In genomic region chr7:116956515-116956804, GRCh38 we compare ENCODE assay signal across 15 cellular contexts. TPM values are rescaled to one million over a fixed set of nuclear protein-coding genes. Genes with fewer than 3 reads are reported as not detected.
A peak's percentile ranks its signal among the peaks of the same experiment; 100 is the strongest.
DNase-seq lines count a peak whose midpoint lies in the region; ATAC-seq, FAIRE-seq and TF ChIP-seq lines count a peak whose summit lies in the region.
"Had no signal": no experiment of that assay in that cellular context is flagged by ENCODE, and none has a peak within 500 bp of the region (broad histone marks: within the 10 kb centered on the region; RNA-seq: fewer than 3 reads in every experiment).

No MANE protein-coding gene starts in this region.

- H3K27ac ChIP-seq in GM12878 (ENCODE audit: control insufficient read depth, insufficient read depth): peak overlapping the region; percentile 98
- peak overlapping the region; percentile 99 for H3K27ac ChIP-seq in muscle layer of colon (ENCODE audit: low read depth, low read length)
- H3K27ac ChIP-seq in transverse colon: peak overlapping the region; percentile 32 to 100 (median 99)

- H3K4me1 ChIP-seq in GM12878 (ENCODE audit: control insufficient read depth, insufficient read depth, low read length) (peaks cover 27% of the 10 kb centered on the region), muscle layer of colon (ENCODE audit: insufficient read depth, low read length) (peaks cover 33% of the 10 kb centered on the region), transverse colon (peaks cover 5 to 34% (median 22%) of the 10 kb centered on the region in 4 donors)

- DNase-seq in activated CD8-positive, alpha-beta memory T cell treated with anti-CD3 and anti-CD28 coated beads, Interleukin-2, amount 10 ng/mL, durations not matched to agents 7 days and 5 days: no peak
- no peak for DNase-seq in activated CD8-positive, alpha-beta memory T cell treated with anti-CD3 and anti-CD28 coated beads, Interleukin-2, amount 50 U/mL, for 48 hours
- DNase-seq in GM12878 (ENCODE audit: low read depth, low spot score) (no peak), transverse colon (no peak), NCI-H1048 (lab: John Stamatoyannopoulos, UW) (no peak)
- no peak for DNase-seq in stimulated activated CD4-positive, alpha-beta T cell treated with anti-CD3 and anti-CD28 coated beads, Interleukin-1b, Interleukin-23, amount 100 ng/mL, for 48 hours
- DNase-seq in activated naive CD4-positive, alpha-beta T cell treated with anti-CD3 and anti-CD28 coated beads for 36 hours: no peak
- DNase-seq: activated T-cell treated with anti-CD3 and anti-CD28 coated beads, Interleukin-2, amount 50 U/mL, for 1 hour; NCI-H1436 treated with DMSO at 0.1 percent for 48 hours; NCI-H69 had no signal

- H3K27me3 ChIP-seq in GM12878 (replicated peaks in 1 of 2; ENCODE audit: control insufficient read depth in 2 of 2, insufficient read depth in 2 of 2, low read length in 1 of 2) (no peaks in the 10 kb centered on the region), muscle layer of colon (ENCODE audit: control insufficient read depth in 1 of 2, insufficient read depth in 2 of 2, low read length in 2 of 2) (no peaks in the 10 kb centered on the region), transverse colon (no peaks in the 10 kb centered on the region)

- H3K9ac ChIP-seq in GM12878 (ENCODE audit: control insufficient read depth, insufficient read depth, low read length) (peak overlapping the region; percentile 98), muscle layer of colon (ENCODE audit: low read length) (no peak overlapping the region)

- H3K4me1 Mint-ChIP-seq in activated CD8-positive, alpha-beta memory T cell treated with anti-CD3 and anti-CD28 coated beads, Interleukin-2, amount 10 ng/mL, durations not matched to agents 7 days and 5 days: peaks cover 42% of the 10 kb centered on the region
- H3K4me1 Mint-ChIP-seq in activated naive CD4-positive, alpha-beta T cell treated with anti-CD3 and anti-CD28 coated beads for 36 hours (ENCODE audit: low read depth): peaks cover 21% of the 10 kb centered on the region

- H3K4me3 Mint-ChIP-seq in activated CD8-positive, alpha-beta memory T cell treated with anti-CD3 and anti-CD28 coated beads, Interleukin-2, amount 10 ng/mL, durations not matched to agents 7 days and 5 days: no peak overlapping the region
- no peak overlapping the region for H3K4me3 Mint-ChIP-seq in activated naive CD4-positive, alpha-beta T cell treated with anti-CD3 and anti-CD28 coated beads for 36 hours

- no TSS peak for BruUV-seq in GM12878 (replicated peaks; lab: Mats Ljungman, UMichigan)

- no peak overlapping the region; the same call in 1 of the 2 replicates for H2AFZ ChIP-seq in GM12878 (ENCODE audit: control insufficient read depth, low read depth, low read length)

- H3K9me3 ChIP-seq in GM12878 (replicated peaks; ENCODE audit: control insufficient read depth, insufficient read depth, low read length): no peaks in the 10 kb centered on the region
- no peaks in the 10 kb centered on the region for H3K9me3 ChIP-seq in muscle layer of colon (ENCODE audit: low read length)
- no peaks in the 10 kb centered on the region for H3K9me3 ChIP-seq in transverse colon

- no peaks in the 10 kb centered on the region for H4K20me1 ChIP-seq in GM12878 (ENCODE audit: control insufficient read depth, insufficient read depth)

- CTCF ChIA-PET in activated CD8-positive, alpha-beta memory T cell treated with anti-CD3 and anti-CD28 coated beads, Interleukin-2, amount 10 ng/mL, durations not matched to agents 7 days and 5 days (lab: Charles Lee): interaction anchor here (0.8 to 1.4 kb wide), 3 partner anchors 26 to 162 kb away, joined by 3 to 4 read pairs (median 4); no protein-coding TSS in a partner anchor
- CTCF ChIA-PET in GM12878 (lab: Yijun Ruan, JAX): interaction anchor here (0.7 to 4.7 kb wide), 11 partner anchors 13 to 170 kb away, joined by 3 to 70 read pairs (median 6); no protein-coding TSS in a partner anchor
- CTCF ChIA-PET in activated naive CD4-positive, alpha-beta T cell treated with anti-CD3 and anti-CD28 coated beads for 36 hours (lab: Charles Lee): interaction anchor here (0.5 to 0.9 kb wide), 4 partner anchors 22 to 714 kb away, joined by 3 to 4 read pairs (median 3); no protein-coding TSS in a partner anchor

- no peaks in the 10 kb centered on the region for H3K27me3 Mint-ChIP-seq in activated CD8-positive, alpha-beta memory T cell treated with anti-CD3 and anti-CD28 coated beads, Interleukin-2, amount 10 ng/mL, durations not matched to agents 7 days and 5 days
- no peaks in the 10 kb centered on the region for H3K27me3 Mint-ChIP-seq in activated naive CD4-positive, alpha-beta T cell treated with anti-CD3 and anti-CD28 coated beads for 36 hours (ENCODE audit: low read depth)

- TF ChIP-seq EP300 in GM12878 (IDR thresholded peaks at IDR 0.05; ENCODE audit: borderline replicate concordance in 1 of 2, control insufficient read depth in 1 of 2, low read depth in 2 of 2, low read length in 2 of 2) (no peak), transverse colon (IDR thresholded peaks at IDR 0.05; ENCODE audit: low read depth) (no peak)

- ATAC-seq in activated CD8-positive, alpha-beta memory T cell treated with anti-CD3 and anti-CD28 coated beads, Interleukin-2, amount 10 ng/mL, durations not matched to agents 7 days and 5 days: no peak
- no peak; the same call in 2 of the 3 replicates for ATAC-seq in GM12878
- ATAC-seq: Panc1 had no signal

- no peak for TF ChIP-seq POLR2A in GM12878 (IDR thresholded peaks at IDR 0.05; ENCODE audit: low read depth, low read length)
- no peak for TF ChIP-seq POLR2A in transverse colon (IDR thresholded peaks at IDR 0.05)

- peak overlapping the region; percentile 83 for H3K4me2 ChIP-seq in GM12878 (ENCODE audit: control insufficient read depth, insufficient read depth)

- H3K36me3 Mint-ChIP-seq in activated CD8-positive, alpha-beta memory T cell treated with anti-CD3 and anti-CD28 coated beads, Interleukin-2, amount 10 ng/mL, durations not matched to agents 7 days and 5 days: peaks cover 3% of the 10 kb centered on the region
- H3K36me3 Mint-ChIP-seq in activated naive CD4-positive, alpha-beta T cell treated with anti-CD3 and anti-CD28 coated beads for 36 hours (ENCODE audit: low read depth): no peaks in the 10 kb centered on the region

- no peak for TF ChIP-seq CTCF in GM12878 (IDR thresholded peaks at IDR 0.05 in 2 of 3, conservative IDR thresholded peaks at IDR 0.05 in 1 of 3; ENCODE audit: control insufficient read depth in 2 of 3, extremely low read depth in 1 of 3, insufficient read depth in 1 of 3, low read depth in 3 of 3, low read length in 3 of 3)
- TF ChIP-seq CTCF in transverse colon (IDR thresholded peaks at IDR 0.05): no peak

- intact Hi-C loops in GM12878 (cut with micrococcal nuclease; ENCODE audit: unreplicated experiment): loop anchor here (2.0 kb wide), 1 partner anchor 54 kb away; no protein-coding TSS in a partner anchor
- intact Hi-C loops in transverse colon (cut with DNase I; ENCODE audit: low total_unique reads): no loop called here
- intact Hi-C loops in activated naive CD4-positive, alpha-beta T cell treated with anti-CD3 and anti-CD28 coated beads for 36 hours (cut with micrococcal nuclease): loop anchor here (10.0 kb wide), 1 partner anchor 742 kb away; the partner anchor contains the start of gene TES

- POLR2A ChIA-PET in GM12878 (lab: Charles Lee): interaction anchor here (0.6 to 1.6 kb wide), 8 partner anchors 14 to 411 kb away, joined by 3 to 49 read pairs (median 4); no protein-coding TSS in a partner anchor

- in situ Hi-C loops in GM12878 (cut with MboI): no loop called here
- in situ Hi-C loops in transverse colon (cut with MboI; ENCODE audit: low pct_ligation_motif_present in 1 of 4, low pct_unique_long_range_greater_than_20kb in 1 of 4, low sequenced_read_pairs in 3 of 4): loop anchor here in 1 of 4 donors (25.0 kb wide), 1 partner anchor 1231 kb away; the partner anchor contains the start of gene LSM8

- H3K79me2 ChIP-seq in GM12878 (ENCODE audit: control insufficient read depth, insufficient read depth, low read length): peaks cover 81% of the 10 kb centered on the region

- SMC1A ChIA-PET in GM12878 (lab: Charles Lee; ENCODE audit: uncharacterized antibody, unreplicated experiment): interaction anchor here (0.6 to 4.9 kb wide), 18 partner anchors 10 to 391 kb away, joined by 3 to 64 read pairs (median 6); no protein-coding TSS in a partner anchor

- no peak for TF ChIP-seq RAD21 in GM12878 (IDR thresholded peaks at IDR 0.05; ENCODE audit: insufficient read depth, low read depth, low read length)

- peak overlapping the region; percentile 57 for H3K4me3 ChIP-seq in GM12878
- H3K4me3 ChIP-seq in muscle layer of colon (ENCODE audit: low read depth in 1 of 2, low read length in 2 of 2): peak overlapping the region in 1 of 2 donors; percentile 9
- H3K4me3 ChIP-seq in transverse colon: no peak overlapping the region

- FAIRE-seq in GM12878 (lab: Jason Lieb, UNC): no peak
- FAIRE-seq: A204.1, G401.6, H1 had no signal

- no peaks in the 10 kb centered on the region for H3K9me3 Mint-ChIP-seq in activated CD8-positive, alpha-beta memory T cell treated with anti-CD3 and anti-CD28 coated beads, Interleukin-2, amount 10 ng/mL, durations not matched to agents 7 days and 5 days (ENCODE audit: low read depth)
- H3K9me3 Mint-ChIP-seq in activated naive CD4-positive, alpha-beta T cell treated with anti-CD3 and anti-CD28 coated beads for 36 hours: peaks cover 1% of the 10 kb centered on the region

- RAD21 ChIA-PET in GM12878 (lab: Charles Lee; ENCODE audit: unreplicated experiment): interaction anchor here (0.6 to 4.3 kb wide), 14 partner anchors 11 to 171 kb away, joined by 3 to 22 read pairs (median 6); no protein-coding TSS in a partner anchor

- H3K27ac Mint-ChIP-seq in activated CD8-positive, alpha-beta memory T cell treated with anti-CD3 and anti-CD28 coated beads, Interleukin-2, amount 10 ng/mL, durations not matched to agents 7 days and 5 days: peak overlapping the region; percentile 4
- H3K27ac Mint-ChIP-seq in activated naive CD4-positive, alpha-beta T cell treated with anti-CD3 and anti-CD28 coated beads for 36 hours: no peak overlapping the region

- 4% methylated on average over 1 of the region's 1 CpG for whole genome bisulfite sequencing in GM12878 (ENCODE audit: insufficient coverage, insufficient replicate concordance, low lambda C conversion rate, missing lambda C conversion rate)
- 66 to 78% methylated on average over 1 of the region's 1 CpG for WGBS in transverse colon (ENCODE audit: low coverage in 1 of 2), 2 donors

- no peaks in the 10 kb centered on the region for H3K36me3 ChIP-seq in GM12878 (ENCODE audit: control insufficient read depth in 2 of 2, insufficient read depth in 2 of 2, low read length in 1 of 2)
- H3K36me3 ChIP-seq in muscle layer of colon (ENCODE audit: insufficient read depth, low read length): no peaks in the 10 kb centered on the region
- H3K36me3 ChIP-seq in transverse colon: no peaks in the 10 kb centered on the region

RNA-seq across cellular contexts. Expression of gene ST7, which starts 3.2 kb away (rescaled TPM):
- total RNA-seq in activated CD8-positive, alpha-beta memory T cell treated with anti-CD3 and anti-CD28 coated beads, Interleukin-2, amount 10 ng/mL, durations not matched to agents 7 days and 5 days: 10 to 100 TPM in 1 of 2 experiments, 1 to 10 TPM in 1; 7.2 to 12.8 TPM
- total RNA-seq in GM12878 (2013; cell fraction: nucleolus; rRNA removed): 157 and 175 TPM in 2 replicates
- total RNA-seq in GM12878 (2014; rRNA removed): 62.1 and 74.9 TPM in 2 replicates
- 27.5 and 27.7 TPM in 2 replicates for total RNA-seq in GM12878 (2014; rRNA removed; fragmentation: Illumina TruSeq; extraction: Trizol)
- 46.0 and 46.9 TPM in 2 replicates for total RNA-seq in GM12878 (2021)
- polyA plus RNA-seq in GM12878 (2011; ENCODE audit: low read depth): 34.6 TPM
- 66.9 and 76.2 TPM in 2 replicates for polyA plus RNA-seq in GM12878 (2011; rRNA removed)
- 43.6 and 50.4 TPM in 2 replicates for polyA plus RNA-seq in GM12878 (2011; cell fraction: cytosol; rRNA removed)
- 43.1 and 57.6 TPM in 2 replicates for polyA plus RNA-seq in GM12878 (2011; cell fraction: nucleus; rRNA removed)
- polyA plus RNA-seq in GM12878 (2012): 36.7 and 47.4 TPM in 2 replicates
- polyA plus RNA-seq in GM12878 (2014; fragmentation: Illumina TruSeq; extraction: Trizol): 76.4 and 90.7 TPM in 2 replicates
- 10 to 100 TPM; 49.9 to 50.5 TPM for polyA plus RNA-seq in GM12878 (2014; fragmentation: Nextera tagmentation; extraction: Ambion mirVana)
- 56.6 and 63.9 TPM in 2 replicates for polyA plus RNA-seq in GM12878 (2014; rRNA removed)
- polyA plus RNA-seq in GM12878 (2016; fragmentation: Nextera tagmentation; extraction: Ambion mirVana): 10 to 100 TPM; 48.9 to 56.7 TPM
- 74.1 and 76.4 TPM in 2 replicates for polyA minus RNA-seq in GM12878 (2011; rRNA and poly(A)+ RNA removed)
- 24.3 and 26.6 TPM in 2 replicates for polyA minus RNA-seq in GM12878 (2011; cell fraction: cytosol; rRNA and poly(A)+ RNA removed)
- polyA minus RNA-seq in GM12878 (2011; cell fraction: nucleus; rRNA and poly(A)+ RNA removed): 91.3 and 97.8 TPM in 2 replicates
- 10 to 100 TPM in 3 of 4 donors, 1 to 10 TPM in 1; 7.2 to 47.9 (median 19.1) TPM for total RNA-seq in transverse colon
- total RNA-seq in activated naive CD4-positive, alpha-beta T cell treated with anti-CD3 and anti-CD28 coated beads for 36 hours: 1 to 10 TPM; 4.1 to 5.2 TPM
